ENCODE assay signal across 15 cellular contexts in the genomic region with DNA sequence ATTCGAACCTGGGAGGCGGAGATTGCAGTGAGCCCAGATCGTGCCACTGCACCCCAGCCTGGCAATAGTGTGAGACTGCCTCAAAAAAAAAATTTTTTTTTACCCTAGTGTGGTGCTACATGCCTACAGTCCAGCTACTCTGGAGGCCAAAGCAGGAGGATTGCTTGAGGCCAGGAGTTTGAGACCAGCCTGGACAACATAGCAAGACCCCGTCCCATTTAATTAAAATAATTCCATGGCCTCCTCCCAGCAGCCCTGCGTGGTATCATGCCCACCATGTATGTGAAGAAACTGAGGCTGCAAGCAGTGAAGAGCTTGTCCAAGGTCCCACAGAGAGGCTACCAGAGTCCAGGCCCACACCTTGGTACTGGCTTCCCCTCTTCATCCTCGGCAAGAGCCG. TPM values are rescaled to one million over a fixed set of nuclear protein-coding genes. Genes with fewer than 3 reads are reported as not detected.
DNase-seq lines count a peak whose midpoint lies in the region; ATAC-seq, FAIRE-seq and TF ChIP-seq lines count a peak whose summit lies in the region.
"Had no signal": no experiment of that assay in that cellular context is flagged by ENCODE, and none has a peak within 500 bp of the region (broad histone marks: within the 10 kb centered on the region; RNA-seq: fewer than 3 reads in every experiment).

No MANE protein-coding gene starts in this region.

- peak overlapping the region; percentile 90 for H3K27ac ChIP-seq in keratinocyte (ENCODE audit: control insufficient read depth, insufficient read depth, low read length)
- H3K27ac ChIP-seq in upper lobe of left lung: peak overlapping the region; percentile 63 to 90 (median 82)
- H3K27ac ChIP-seq: SK-N-MC had no signal

- WGBS in upper lobe of left lung, 2 donors: 90 to 91% methylated on average over 5 to 7 of the region's 7 CpGs

- intact Hi-C loops in head of caudate nucleus (cut with DNase I): no loop called here

- POLR2A ChIA-PET in activated CD8-positive, alpha-beta T cell treated with anti-CD3 and anti-CD28 coated beads, Interleukin-2, amount 10 ng/mL, durations not matched to agents 7 days and 5 days (lab: Charles Lee): interaction anchor here (0.7 to 2.4 kb wide), 4 partner anchors 9 to 84 kb away, joined by 3 to 20 read pairs (median 5); a partner anchor contains a TSS

- DNase-seq in activated naive CD4-positive, alpha-beta T cell (lab: John Stamatoyannopoulos, UW): no peak
- no peak for DNase-seq in activated CD8-positive, alpha-beta T cell treated with anti-CD3 and anti-CD28 coated beads, Interleukin-2, amount 10 ng/mL, durations not matched to agents 7 days and 5 days
- DNase-seq in keratinocyte (ENCODE audit: low read depth, low spot score) (no peak), upper lobe of left lung (no peak), head of caudate nucleus (no peak), NCI-H128 (lab: John Stamatoyannopoulos, UW; ENCODE audit: unreplicated experiment) (no peak)
- DNase-seq: activated gamma-delta T cell, HCEC 1CT, MM.1S, small intestine, substantia nigra had no signal

- H3K4me1 Mint-ChIP-seq in activated naive CD4-positive, alpha-beta T cell treated with anti-CD3 and anti-CD28 coated beads, Interleukin-2, amount 50 U/mL, for 24 hours: peaks cover 76% of the 10 kb centered on the region
- H3K4me1 Mint-ChIP-seq in activated CD8-positive, alpha-beta T cell treated with anti-CD3 and anti-CD28 coated beads, Interleukin-2, amount 10 ng/mL, durations not matched to agents 7 days and 5 days (ENCODE audit: low read depth): peaks cover 70% of the 10 kb centered on the region

- no peak overlapping the region for H3K4me2 ChIP-seq in keratinocyte (ENCODE audit: control insufficient read depth, extremely low read depth, insufficient read depth, low read depth, low read length)

- H3K27me3 ChIP-seq in keratinocyte (ENCODE audit: control insufficient read depth, extremely low read depth, insufficient read depth, low read length) (no peaks in the 10 kb centered on the region), upper lobe of left lung (no peaks in the 10 kb centered on the region)

- no peak overlapping the region for H2AFZ ChIP-seq in keratinocyte (ENCODE audit: control insufficient read depth, low read length)

- peak overlapping the region; percentile 35 for H3K27ac Mint-ChIP-seq in activated naive CD4-positive, alpha-beta T cell treated with anti-CD3 and anti-CD28 coated beads, Interleukin-2, amount 50 U/mL, for 24 hours
- H3K27ac Mint-ChIP-seq in activated CD8-positive, alpha-beta T cell treated with anti-CD3 and anti-CD28 coated beads, Interleukin-2, amount 10 ng/mL, durations not matched to agents 7 days and 5 days: peak overlapping the region; percentile 93

- H3K9me1 ChIP-seq in keratinocyte (ENCODE audit: control insufficient read depth, extremely low read depth, insufficient read depth, low read length): no peaks in the 10 kb centered on the region

- no peak for TF ChIP-seq EP300 in upper lobe of left lung (IDR thresholded peaks at IDR 0.05)

- H3K4me1 ChIP-seq in keratinocyte (ENCODE audit: control insufficient read depth, extremely low read depth, insufficient read depth, low read length) (peaks cover 68% of the 10 kb centered on the region), upper lobe of left lung (peaks cover 38 to 68% (median 54%) of the 10 kb centered on the region in 4 donors)

- H3K79me2 ChIP-seq in keratinocyte (ENCODE audit: control insufficient read depth, insufficient read depth, low read length): peaks cover 53% of the 10 kb centered on the region

- H3K4me3 Mint-ChIP-seq in activated naive CD4-positive, alpha-beta T cell treated with anti-CD3 and anti-CD28 coated beads, Interleukin-2, amount 50 U/mL, for 24 hours: no peak overlapping the region
- no peak overlapping the region for H3K4me3 Mint-ChIP-seq in activated CD8-positive, alpha-beta T cell treated with anti-CD3 and anti-CD28 coated beads, Interleukin-2, amount 10 ng/mL, durations not matched to agents 7 days and 5 days

- no peak for TF ChIP-seq POLR2A in upper lobe of left lung (IDR thresholded peaks at IDR 0.05)

- dilution Hi-C loops in keratinocyte (cut with MboI; ENCODE audit: extremely low pct_ligation_motif_present, low sequenced_read_pairs): no loop called here

- H3K36me3 Mint-ChIP-seq in activated naive CD4-positive, alpha-beta T cell treated with anti-CD3 and anti-CD28 coated beads, Interleukin-2, amount 50 U/mL, for 24 hours: peaks cover 5% of the 10 kb centered on the region
- H3K36me3 Mint-ChIP-seq in activated CD8-positive, alpha-beta T cell treated with anti-CD3 and anti-CD28 coated beads, Interleukin-2, amount 10 ng/mL, durations not matched to agents 7 days and 5 days (ENCODE audit: low read depth): peaks cover 19% of the 10 kb centered on the region

- FAIRE-seq in keratinocyte (lab: Jason Lieb, UNC): no peak
- FAIRE-seq: bronchial epithelial cell, small intestine had no signal

- H3K9me3 ChIP-seq in keratinocyte (ENCODE audit: control insufficient read depth, low read depth, low read length) (no peaks in the 10 kb centered on the region), upper lobe of left lung (no peaks in the 10 kb centered on the region)

- no peaks in the 10 kb centered on the region for H3K27me3 Mint-ChIP-seq in activated naive CD4-positive, alpha-beta T cell treated with anti-CD3 and anti-CD28 coated beads, Interleukin-2, amount 50 U/mL, for 24 hours
- H3K27me3 Mint-ChIP-seq in activated CD8-positive, alpha-beta T cell treated with anti-CD3 and anti-CD28 coated beads, Interleukin-2, amount 10 ng/mL, durations not matched to agents 7 days and 5 days (ENCODE audit: low read depth): no peaks in the 10 kb centered on the region

- peak overlapping the region; percentile 72 for H3K9ac ChIP-seq in keratinocyte (ENCODE audit: control insufficient read depth, extremely low read depth, insufficient read depth, low read length)

- CTCF ChIA-PET in activated CD8-positive, alpha-beta T cell treated with anti-CD3 and anti-CD28 coated beads, Interleukin-2, amount 10 ng/mL, durations not matched to agents 7 days and 5 days (lab: Charles Lee): interaction anchor here (2.2 to 3.5 kb wide), 2 partner anchors 19 to 27 kb away, joined by 7 to 19 read pairs; a partner anchor contains a TSS

- no peaks in the 10 kb centered on the region for H3K9me3 Mint-ChIP-seq in activated naive CD4-positive, alpha-beta T cell treated with anti-CD3 and anti-CD28 coated beads, Interleukin-2, amount 50 U/mL, for 24 hours
- no peaks in the 10 kb centered on the region for H3K9me3 Mint-ChIP-seq in activated CD8-positive, alpha-beta T cell treated with anti-CD3 and anti-CD28 coated beads, Interleukin-2, amount 10 ng/mL, durations not matched to agents 7 days and 5 days (ENCODE audit: insufficient read depth)

- peaks cover 7 to 59% of the 10 kb centered on the region in 2 experiments for H3K36me3 ChIP-seq in keratinocyte (ENCODE audit: control insufficient read depth in 2 of 2, extremely low read depth in 1 of 2, insufficient read depth in 2 of 2, low read length in 2 of 2)
- peaks cover 2 to 40% (median 14%) of the 10 kb centered on the region in 4 donors for H3K36me3 ChIP-seq in upper lobe of left lung

- H3K4me3 ChIP-seq in keratinocyte (ENCODE audit: control insufficient read depth in 2 of 3, extremely low read depth in 1 of 3, insufficient read depth in 2 of 3, low read depth in 1 of 3, low read length in 3 of 3): no peak overlapping the region
- no peak overlapping the region for H3K4me3 ChIP-seq in upper lobe of left lung
- H3K4me3 ChIP-seq: SK-N-MC had no signal

- no peaks in the 10 kb centered on the region for H4K20me1 ChIP-seq in keratinocyte (ENCODE audit: control insufficient read depth, extremely low read depth, insufficient read depth, low read length)

- no peak for TF ChIP-seq CTCF in keratinocyte (optimal IDR thresholded peaks at IDR 0.05 in 1 of 3, IDR thresholded peaks at IDR 0.05 in 1 of 3, conservative IDR thresholded peaks at IDR 0.05 in 1 of 3; ENCODE audit: extremely low read depth in 1 of 3, insufficient read depth in 2 of 3, low read length in 3 of 3)
- no peak for TF ChIP-seq CTCF in upper lobe of left lung (IDR thresholded peaks at IDR 0.05)

- no peak for ATAC-seq in activated CD8-positive, alpha-beta T cell treated with anti-CD3 and anti-CD28 coated beads, Interleukin-2, amount 10 ng/mL, durations not matched to agents 7 days and 5 days
- ATAC-seq in upper lobe of left lung (ENCODE audit: low FRiP score in 2 of 2) (no peak), GM21423 (IDR thresholded peaks at IDR 0.05; ENCODE audit: unreplicated experiment) (no peak)

RNA-seq across cellular contexts. Expression of a gene that starts 19.4 kb away (rescaled TPM):
- under 1 TPM; 0.55 to 0.68 TPM for total RNA-seq in activated CD8-positive, alpha-beta T cell treated with anti-CD3 and anti-CD28 coated beads, Interleukin-2, amount 10 ng/mL, durations not matched to agents 7 days and 5 days
- 4.6 to 5.2 TPM (median 4.7 TPM) in 3 replicates for polyA plus RNA-seq in keratinocyte
- polyA plus RNA-seq in keratinocyte (2011; ENCODE audit: low read depth): 1.3 TPM
- polyA plus RNA-seq in keratinocyte (2011; cell fraction: cytosol; rRNA removed): 3.6 and 6.2 TPM in 2 replicates
- 4.1 and 7.8 TPM in 2 replicates for polyA plus RNA-seq in keratinocyte (2011; cell fraction: nucleus; rRNA removed)
- 4.0 and 6.0 TPM in 2 replicates for polyA plus RNA-seq in keratinocyte (2012; ENCODE audit: low replicate concordance)
- 4.2 to 5.9 TPM (median 4.5 TPM) in 3 replicates for polyA minus RNA-seq in keratinocyte
- polyA minus RNA-seq in keratinocyte (2011; cell fraction: cytosol; rRNA and poly(A)+ RNA removed): 4.0 TPM
- polyA minus RNA-seq in keratinocyte (2011; cell fraction: nucleus; rRNA and poly(A)+ RNA removed): 2.0 and 2.9 TPM in 2 replicates
- total RNA-seq in upper lobe of left lung: 100 to 1,000 TPM in 1 of 6 donors, 10 to 100 TPM in 5; 27.6 to 286 (median 57.7) TPM

RNA-seq across cellular contexts. Expression of a gene that starts 19.4 kb away (rescaled TPM):
- total RNA-seq in activated CD8-positive, alpha-beta T cell treated with anti-CD3 and anti-CD28 coated beads, Interleukin-2, amount 10 ng/mL, durations not matched to agents 7 days and 5 days: 10 to 100 TPM; 26.1 to 27.2 TPM
- polyA plus RNA-seq in keratinocyte: 88.3 to 127 TPM (median 109 TPM) in 3 replicates
- 51.1 TPM for polyA plus RNA-seq in keratinocyte (2011; ENCODE audit: low read depth)
- polyA plus RNA-seq in keratinocyte (2011; cell fraction: cytosol; rRNA removed): 77.7 and 119 TPM in 2 replicates
- 143 and 183 TPM in 2 replicates for polyA plus RNA-seq in keratinocyte (2011; cell fraction: nucleus; rRNA removed)
- polyA plus RNA-seq in keratinocyte (2012; ENCODE audit: low replicate concordance): 109 and 130 TPM in 2 replicates
- polyA minus RNA-seq in keratinocyte: 154 to 426 TPM (median 169 TPM) in 3 replicates
- 129 TPM for polyA minus RNA-seq in keratinocyte (2011; cell fraction: cytosol; rRNA and poly(A)+ RNA removed)
- 118 and 144 TPM in 2 replicates for polyA minus RNA-seq in keratinocyte (2011; cell fraction: nucleus; rRNA and poly(A)+ RNA removed)
- 100 to 1,000 TPM in 2 of 6 donors, 10 to 100 TPM in 4; 49.0 to 132 (median 67.0) TPM for total RNA-seq in upper lobe of left lung

RNA-seq across cellular contexts. Expression of a gene that starts 19.6 kb away (rescaled TPM):
- 10 to 100 TPM; 12.6 to 13.0 TPM for total RNA-seq in activated CD8-positive, alpha-beta T cell treated with anti-CD3 and anti-CD28 coated beads, Interleukin-2, amount 10 ng/mL, durations not matched to agents 7 days and 5 days
- 10.9 to 13.9 TPM (median 13.9 TPM) in 3 replicates for polyA plus RNA-seq in keratinocyte
- polyA plus RNA-seq in keratinocyte (2011; ENCODE audit: low read depth): 0.94 TPM
- polyA plus RNA-seq in keratinocyte (2011; cell fraction: cytosol; rRNA removed): 7.3 and 10.5 TPM in 2 replicates
- polyA plus RNA-seq in keratinocyte (2011; cell fraction: nucleus; rRNA removed): 16.3 and 20.8 TPM in 2 replicates
- 5.3 and 10.5 TPM in 2 replicates for polyA plus RNA-seq in keratinocyte (2012; ENCODE audit: low replicate concordance)
- 6.9 to 19.5 TPM (median 10.4 TPM) in 3 replicates for polyA minus RNA-seq in keratinocyte
- polyA minus RNA-seq in keratinocyte (2011; cell fraction: cytosol; rRNA and poly(A)+ RNA removed): 9.8 TPM
- polyA minus RNA-seq in keratinocyte (2011; cell fraction: nucleus; rRNA and poly(A)+ RNA removed): 4.2 and 5.6 TPM in 2 replicates
- 10 to 100 TPM in 1 of 6 donors, 1 to 10 TPM in 5; 3.9 to 10.5 (median 5.4) TPM for total RNA-seq in upper lobe of left lung

RNA-seq across cellular contexts. Expression of a gene that starts 46.0 kb away (rescaled TPM):
- 1 to 10 TPM; 7.9 to 8.7 TPM for total RNA-seq in activated CD8-positive, alpha-beta T cell treated with anti-CD3 and anti-CD28 coated beads, Interleukin-2, amount 10 ng/mL, durations not matched to agents 7 days and 5 days
- 21.8 to 33.5 TPM (median 27.1 TPM) in 3 replicates for polyA plus RNA-seq in keratinocyte
- polyA plus RNA-seq in keratinocyte (2011; ENCODE audit: low read depth): 3.1 TPM
- 12.1 and 12.4 TPM in 2 replicates for polyA plus RNA-seq in keratinocyte (2011; cell fraction: cytosol; rRNA removed)
- 38.8 and 40.3 TPM in 2 replicates for polyA plus RNA-seq in keratinocyte (2011; cell fraction: nucleus; rRNA removed)
- polyA plus RNA-seq in keratinocyte (2012; ENCODE audit: low replicate concordance): 13.1 and 23.2 TPM in 2 replicates
- 40.4 to 52.8 TPM (median 50.8 TPM) in 3 replicates for polyA minus RNA-seq in keratinocyte
- 24.6 TPM for polyA minus RNA-seq in keratinocyte (2011; cell fraction: cytosol; rRNA and poly(A)+ RNA removed)
- polyA minus RNA-seq in keratinocyte (2011; cell fraction: nucleus; rRNA and poly(A)+ RNA removed): 30.9 and 33.5 TPM in 2 replicates
- 10 to 100 TPM in 5 of 6 donors, 1 to 10 TPM in 1; 5.7 to 24.5 (median 12.3) TPM for total RNA-seq in upper lobe of left lung

RNA-seq across cellular contexts. Expression of a gene that starts 46.1 kb away (rescaled TPM):
- 10 to 100 TPM; 83.8 to 85.2 TPM for total RNA-seq in activated CD8-positive, alpha-beta T cell treated with anti-CD3 and anti-CD28 coated beads, Interleukin-2, amount 10 ng/mL, durations not matched to agents 7 days and 5 days
- 25.6 to 56.3 TPM (median 31.1 TPM) in 3 replicates for polyA plus RNA-seq in keratinocyte
- polyA plus RNA-seq in keratinocyte (2011; ENCODE audit: low read depth): 19.4 TPM
- 26.2 and 29.1 TPM in 2 replicates for polyA plus RNA-seq in keratinocyte (2011; cell fraction: cytosol; rRNA removed)
- polyA plus RNA-seq in keratinocyte (2011; cell fraction: nucleus; rRNA removed): 67.0 and 73.7 TPM in 2 replicates
- polyA plus RNA-seq in keratinocyte (2012; ENCODE audit: low replicate concordance): 15.6 and 37.3 TPM in 2 replicates
- polyA minus RNA-seq in keratinocyte: 92.5 to 239 TPM (median 127 TPM) in 3 replicates
- polyA minus RNA-seq in keratinocyte (2011; cell fraction: cytosol; rRNA and poly(A)+ RNA removed): 62.2 TPM
- polyA minus RNA-seq in keratinocyte (2011; cell fraction: nucleus; rRNA and poly(A)+ RNA removed): 88.4 and 120 TPM in 2 replicates
- 100 to 1,000 TPM in 1 of 6 donors, 10 to 100 TPM in 5; 30.4 to 225 (median 50.1) TPM for total RNA-seq in upper lobe of left lung

Comparison
In these comparisons a context has a peak if more than half of its experiments do, and no peak if none do; other contexts are left out.
1. RNA of a gene that starts 19.4 kb away (total RNA-seq): 27.6 to 286 TPM in upper lobe of left lung; 0.55 to 0.68 TPM in activated CD8-positive, alpha-beta T cell treated with anti-CD3 and anti-CD28 coated beads, Interleukin-2, amount 10 ng/mL, durations not matched to agents 7 days and 5 days; every median in the first group is over 10 times any median in the second.